In the genomic region with DNA sequence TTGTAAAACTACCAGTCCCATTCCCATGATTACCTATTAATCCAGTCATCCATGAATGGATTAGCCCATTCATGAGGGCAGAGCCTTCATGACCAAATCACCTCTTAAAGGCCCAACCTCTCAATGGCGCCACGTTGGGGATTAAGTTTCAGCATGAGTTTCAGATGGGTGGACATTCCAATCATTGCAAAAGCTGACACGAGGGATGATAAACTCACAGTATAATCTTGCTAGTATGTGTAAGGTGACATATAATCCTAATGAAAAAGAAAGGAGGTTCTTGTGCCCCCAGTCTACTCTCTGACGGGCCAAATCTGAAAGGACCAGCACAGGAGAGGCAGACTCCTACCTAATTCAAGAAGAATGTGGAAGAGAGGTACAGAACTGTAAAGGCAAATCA, we compare ENCODE assay signal across 17 cellular contexts.
"Had no signal": no experiment of that assay in that cellular context is flagged by ENCODE, and none has a peak within 500 bp of the region (broad histone marks: within the 10 kb centered on the region; RNA-seq: fewer than 3 reads in every experiment).

No MANE protein-coding gene starts in this region.

- H3K9me3 ChIP-seq: lower lobe of right lung, pancreas, thyroid gland had no signal

- H3K4me3 Mint-ChIP-seq: activated B cell treated with CpG ODN at 0.5 μM for 24 hours; activated CD4-positive, alpha-beta T cell treated with anti-CD3 and anti-CD28 coated beads, Interleukin-2, amount 10 ng/mL, durations not matched to agents 7 days and 5 days; activated naive CD8-positive, alpha-beta T cell treated with anti-CD3 and anti-CD28 coated beads, Interleukin-2, amount 50 U/mL, for 24 hours; immature natural killer cell; stimulated activated memory B cell treated with anti-CD40 and anti-IgM and Interleukin-4, amounts not matched to agents 10 μg/mL and 1 μg/mL and 100 μg/mL, for 72 hours had no signal

- H3K27ac ChIP-seq: cardiac muscle cell, foreskin keratinocyte, lower lobe of right lung, pancreas, thyroid gland had no signal

- H3K27me3 ChIP-seq: cardiac muscle cell, foreskin keratinocyte, pancreas, thyroid gland had no signal

- H3K27ac Mint-ChIP-seq: activated B cell treated with CpG ODN at 0.5 μM for 24 hours; activated CD4-positive, alpha-beta T cell treated with anti-CD3 and anti-CD28 coated beads, Interleukin-2, amount 10 ng/mL, durations not matched to agents 7 days and 5 days; activated naive CD8-positive, alpha-beta T cell treated with anti-CD3 and anti-CD28 coated beads, Interleukin-2, amount 50 U/mL, for 24 hours; stimulated activated memory B cell treated with anti-CD40 and anti-IgM and Interleukin-4, amounts not matched to agents 10 μg/mL and 1 μg/mL and 100 μg/mL, for 72 hours had no signal

- H3K4me1 ChIP-seq: lower lobe of right lung, pancreas had no signal

- H3K36me3 ChIP-seq: cardiac muscle cell, lower lobe of right lung, pancreas, thyroid gland had no signal

- H3K27me3 Mint-ChIP-seq: activated B cell treated with CpG ODN at 0.5 μM for 24 hours; activated CD4-positive, alpha-beta T cell treated with anti-CD3 and anti-CD28 coated beads, Interleukin-2, amount 10 ng/mL, durations not matched to agents 7 days and 5 days; activated naive CD8-positive, alpha-beta T cell treated with anti-CD3 and anti-CD28 coated beads, Interleukin-2, amount 50 U/mL, for 24 hours; stimulated activated memory B cell treated with anti-CD40 and anti-IgM and Interleukin-4, amounts not matched to agents 10 μg/mL and 1 μg/mL and 100 μg/mL, for 72 hours had no signal

- ATAC-seq: activated naive CD8-positive, alpha-beta T cell treated with anti-CD3 and anti-CD28 coated beads, Interleukin-2, amount 50 U/mL, for 24 hours; foreskin keratinocyte; left cardiac atrium; lower lobe of right lung; stimulated activated memory B cell treated with anti-CD40 and anti-IgM and Interleukin-4, amounts not matched to agents 10 μg/mL and 1 μg/mL and 100 μg/mL, for 72 hours had no signal

- DNase-seq: activated B cell treated with CpG ODN at 0.5 μM for 24 hours; activated CD4-positive, alpha-beta T cell treated with anti-CD3 and anti-CD28 coated beads, Interleukin-2, amount 10 ng/mL, durations not matched to agents 7 days and 5 days; activated CD8-positive, alpha-beta memory T cell treated with anti-CD3 and anti-CD28 coated beads, Interleukin-2, amount 50 U/mL, for 48 hours; activated naive CD4-positive, alpha-beta T cell treated with Interleukin-2 at 50 U/mL for 16 hours; activated naive CD8-positive, alpha-beta T cell treated with anti-CD3 and anti-CD28 coated beads, Interleukin-2, amount 50 U/mL, for 24 hours; effector CD4-positive, alpha-beta T cell; foreskin keratinocyte; immature natural killer cell; left cardiac atrium; lower lobe of right lung; pancreas; retina; stimulated activated CD4-positive, alpha-beta T cell treated with anti-CD3 and anti-CD28 coated beads, Interleukin-2, amount 100 ng/mL, for 48 hours; T-helper 2 cell; thyroid gland had no signal

- H3K9me3 Mint-ChIP-seq: activated B cell treated with CpG ODN at 0.5 μM for 24 hours; activated CD4-positive, alpha-beta T cell treated with anti-CD3 and anti-CD28 coated beads, Interleukin-2, amount 10 ng/mL, durations not matched to agents 7 days and 5 days; activated naive CD8-positive, alpha-beta T cell treated with anti-CD3 and anti-CD28 coated beads, Interleukin-2, amount 50 U/mL, for 24 hours; immature natural killer cell; stimulated activated memory B cell treated with anti-CD40 and anti-IgM and Interleukin-4, amounts not matched to agents 10 μg/mL and 1 μg/mL and 100 μg/mL, for 72 hours had no signal

- H3K4me1 Mint-ChIP-seq: activated B cell treated with CpG ODN at 0.5 μM for 24 hours; activated CD4-positive, alpha-beta T cell treated with anti-CD3 and anti-CD28 coated beads, Interleukin-2, amount 10 ng/mL, durations not matched to agents 7 days and 5 days; stimulated activated memory B cell treated with anti-CD40 and anti-IgM and Interleukin-4, amounts not matched to agents 10 μg/mL and 1 μg/mL and 100 μg/mL, for 72 hours had no signal

- H3K4me3 ChIP-seq: cardiac muscle cell, lower lobe of right lung, pancreas, thyroid gland had no signal
